In the genomic region with DNA sequence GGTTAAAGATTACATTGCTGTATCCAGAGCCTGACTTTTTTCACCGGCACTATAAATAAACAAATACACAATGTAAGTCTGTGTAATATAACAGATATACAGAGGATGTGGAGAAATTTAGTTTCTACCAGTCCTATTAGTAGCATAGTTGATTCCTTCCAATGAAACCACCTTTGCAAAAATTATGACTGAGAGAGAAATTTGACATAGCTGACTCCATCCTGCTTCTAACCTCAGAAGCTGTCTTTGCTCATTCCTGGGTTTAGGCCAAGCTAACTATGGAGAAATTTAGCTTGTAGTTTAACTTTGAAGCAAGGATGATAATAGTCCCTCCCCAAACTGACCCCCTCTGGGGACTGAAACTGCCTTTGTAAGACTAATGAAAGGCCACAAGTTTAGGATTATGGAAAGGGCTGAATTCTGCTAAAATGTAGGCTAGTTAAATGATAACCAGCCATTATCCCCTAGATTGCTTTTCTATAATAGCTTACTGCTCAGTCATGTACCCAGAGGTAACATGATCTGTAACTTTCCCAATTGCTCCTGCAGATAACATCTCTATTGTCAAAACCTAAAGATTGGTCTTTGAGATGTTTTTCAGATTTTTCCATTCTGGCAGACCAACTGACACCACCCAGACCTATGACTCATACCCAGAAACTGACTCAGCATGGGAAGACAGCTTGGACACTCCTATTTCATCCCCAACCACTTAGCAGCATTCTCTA, we compare ENCODE assay signal across 12 cellular contexts.
A peak's percentile ranks its signal among the peaks of the same experiment; 100 is the strongest.
DNase-seq lines count a peak whose midpoint lies in the region; ATAC-seq and TF ChIP-seq lines count a peak whose summit lies in the region.
"Had no signal": no experiment of that assay in that cellular context is flagged by ENCODE, and none has a peak within 500 bp of the region (broad histone marks: within the 10 kb centered on the region; RNA-seq: fewer than 3 reads in every experiment).

No MANE protein-coding gene starts in this region.

- peaks cover 6% of the 10 kb centered on the region for H3K4me1 Mint-ChIP-seq in osteocyte (ENCODE audit: unreplicated experiment)

- H3K9me3 ChIP-seq in lower lobe of right lung: peaks cover 5% of the 10 kb centered on the region
- H3K9me3 ChIP-seq: HAP-1 had no signal

- no peaks in the 10 kb centered on the region for H3K4me1 ChIP-seq in lower lobe of right lung

- no peaks in the 10 kb centered on the region for H3K36me3 Mint-ChIP-seq in osteocyte (ENCODE audit: unreplicated experiment)

- intact Hi-C loops in lower lobe of right lung (cut with DNase I): no loop called here

- H3K9me3 Mint-ChIP-seq in osteocyte (ENCODE audit: unreplicated experiment): peaks cover 13% of the 10 kb centered on the region

- H3K27me3 ChIP-seq in lower lobe of right lung (ENCODE audit: low read depth): no peaks in the 10 kb centered on the region

- ATAC-seq in SK-N-SH treated with all-trans-retinoic acid at 6 μM for 48 hours (peak; percentile 94), GM19023 (IDR thresholded peaks at IDR 0.05; ENCODE audit: unreplicated experiment) (no peak), lower lobe of right lung (no peak)
- ATAC-seq: naive thymus-derived CD8-positive, alpha-beta T cell had no signal

- H3K4me3 Mint-ChIP-seq in osteocyte (ENCODE audit: unreplicated experiment): no peak overlapping the region
- H3K4me3 Mint-ChIP-seq: naive thymus-derived CD8-positive, alpha-beta T cell had no signal

- no peak for TF ChIP-seq CTCF in fibroblast of pulmonary artery (IDR thresholded peaks at IDR 0.05; ENCODE audit: low read length, missing control alignments)
- no peak for TF ChIP-seq CTCF in osteocyte (IDR thresholded peaks at IDR 0.05)
- TF ChIP-seq CTCF in lower lobe of right lung (IDR thresholded peaks at IDR 0.05): no peak

- H3K27me3 Mint-ChIP-seq in osteocyte (ENCODE audit: unreplicated experiment): peaks cover 4% of the 10 kb centered on the region
- H3K27me3 Mint-ChIP-seq: naive thymus-derived CD8-positive, alpha-beta T cell had no signal

- peak; percentile 78 for DNase-seq in A172 (ENCODE audit: low spot score)
- peak; percentile 81 for DNase-seq in HCEC 1CT
- DNase-seq in fibroblast of pulmonary artery (ENCODE audit: low read depth): peak; percentile 75
- DNase-seq in NCI-H2196 (lab: John Stamatoyannopoulos, UW; ENCODE audit: unreplicated experiment): no peak
- no peak for DNase-seq in osteocyte (ENCODE audit: extremely low spot score, unreplicated experiment)
- no peak for DNase-seq in lower lobe of right lung
- DNase-seq: naive thymus-derived CD8-positive, alpha-beta T cell; NCI-H526 treated with DMSO at 0.1 percent for 48 hours; stimulated activated CD4-positive, alpha-beta T cell treated with anti-CD3 and anti-CD28 coated beads, Interleukin-4, amount 100 ng/mL, for 24 hours had no signal

- H3K27ac Mint-ChIP-seq in osteocyte (ENCODE audit: unreplicated experiment): no peak overlapping the region

- H3K4me3 ChIP-seq in fibroblast of pulmonary artery (replicated peaks; ENCODE audit: low read depth, low read length): no peak overlapping the region
- no peak overlapping the region for H3K4me3 ChIP-seq in lower lobe of right lung
- H3K4me3 ChIP-seq: HAP-1 had no signal

- no peaks in the 10 kb centered on the region for H3K36me3 ChIP-seq in lower lobe of right lung
- H3K36me3 ChIP-seq: HAP-1 had no signal

- no peak overlapping the region for H3K27ac ChIP-seq in lower lobe of right lung

TF ChIP-seq in SK-N-SH treated with all-trans-retinoic acid at 6 μM for 48 hours, 23 proteins besides CTCF, POLR2A, EP300 and RAD21:
- TF ChIP-seq PATZ1 (CRISPR knock-in tag; IDR thresholded peaks at IDR 0.05; ENCODE audit: borderline replicate concordance): 0 out of 2 replicates have a peak, but pooled peaks have one; percentile 19
- TF ChIP-seq GLIS3 (CRISPR knock-in tag; IDR thresholded peaks at IDR 0.05): no peak
- no peak for TF ChIP-seq TSHZ2 (CRISPR knock-in tag; IDR thresholded peaks at IDR 0.05)
- TF ChIP-seq, protein P1, sequence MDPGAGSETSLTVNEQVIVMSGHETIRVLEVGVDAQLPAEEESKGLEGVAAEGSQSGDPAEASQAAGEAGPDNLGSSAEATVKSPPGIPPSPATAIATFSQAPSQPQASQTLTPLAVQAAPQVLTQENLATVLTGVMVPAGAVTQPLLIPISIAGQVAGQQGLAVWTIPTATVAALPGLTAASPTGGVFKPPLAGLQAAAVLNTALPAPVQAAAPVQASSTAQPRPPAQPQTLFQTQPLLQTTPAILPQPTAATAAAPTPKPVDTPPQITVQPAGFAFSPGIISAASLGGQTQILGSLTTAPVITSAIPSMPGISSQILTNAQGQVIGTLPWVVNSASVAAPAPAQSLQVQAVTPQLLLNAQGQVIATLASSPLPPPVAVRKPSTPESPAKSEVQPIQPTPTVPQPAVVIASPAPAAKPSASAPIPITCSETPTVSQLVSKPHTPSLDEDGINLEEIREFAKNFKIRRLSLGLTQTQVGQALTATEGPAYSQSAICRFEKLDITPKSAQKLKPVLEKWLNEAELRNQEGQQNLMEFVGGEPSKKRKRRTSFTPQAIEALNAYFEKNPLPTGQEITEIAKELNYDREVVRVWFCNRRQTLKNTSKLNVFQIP (CRISPR knock-in tag; IDR thresholded peaks at IDR 0.05; ENCODE audit: borderline replicate concordance, low read depth): no peak

Comparison
In these comparisons a context has a peak if more than half of its experiments do, and no peak if none do; other contexts are left out.
1. DNase-seq: peak in A172 (single experiment), HCEC 1CT (single experiment) and fibroblast of pulmonary artery (single experiment); none in NCI-H2196 (single experiment), osteocyte (single experiment) and lower lobe of right lung (single experiment).